In genomic region chr19:2236285-2237050, GRCh38 we compare ENCODE assay signal across 8 cellular contexts. TPM values are rescaled to one million over a fixed set of nuclear protein-coding genes. Genes with fewer than 3 reads are reported as not detected.
DNase-seq lines count a peak whose midpoint lies in the region; ATAC-seq and TF ChIP-seq lines count a peak whose summit lies in the region.

A gene with protein sequence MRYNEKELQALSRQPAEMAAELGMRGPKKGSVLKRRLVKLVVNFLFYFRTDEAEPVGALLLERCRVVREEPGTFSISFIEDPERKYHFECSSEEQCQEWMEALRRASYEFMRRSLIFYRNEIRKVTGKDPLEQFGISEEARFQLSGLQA (minus strand): TSS chr19:2236329. CDS start chr19:2236248, 81 bp downstream.
A gene with protein sequence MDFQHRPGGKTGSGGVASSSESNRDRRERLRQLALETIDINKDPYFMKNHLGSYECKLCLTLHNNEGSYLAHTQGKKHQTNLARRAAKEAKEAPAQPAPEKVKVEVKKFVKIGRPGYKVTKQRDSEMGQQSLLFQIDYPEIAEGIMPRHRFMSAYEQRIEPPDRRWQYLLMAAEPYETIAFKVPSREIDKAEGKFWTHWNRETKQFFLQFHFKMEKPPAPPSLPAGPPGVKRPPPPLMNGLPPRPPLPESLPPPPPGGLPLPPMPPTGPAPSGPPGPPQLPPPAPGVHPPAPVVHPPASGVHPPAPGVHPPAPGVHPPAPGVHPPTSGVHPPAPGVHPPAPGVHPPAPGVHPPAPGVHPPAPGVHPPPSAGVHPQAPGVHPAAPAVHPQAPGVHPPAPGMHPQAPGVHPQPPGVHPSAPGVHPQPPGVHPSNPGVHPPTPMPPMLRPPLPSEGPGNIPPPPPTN (plus strand): TSS chr19:2236824. CDS start chr19:2243419, 6,595 bp downstream.

- peak; percentile 35; the same call in 1 of the 2 replicates for TF ChIP-seq EP300 in Ishikawa (IDR thresholded peaks at IDR 0.05; ENCODE audit: borderline replicate concordance)

- peak; percentile 71 for TF ChIP-seq CTCF in epithelial cell of esophagus (IDR thresholded peaks at IDR 0.05; ENCODE audit: insufficient read depth, low read depth, low read length, missing control alignments)

- H3K4me3 ChIP-seq in epithelial cell of esophagus (ENCODE audit: low read length) (peak within 1 kb of the TSS; percentile 81), mononuclear cell (ENCODE audit: low read length) (peak within 1 kb of the TSS; percentile 45)

- peaks cover 64% of the 10 kb centered on the region for H3K4me1 ChIP-seq in mononuclear cell (ENCODE audit: insufficient read depth, low read length)

- peak; percentile 63 for ATAC-seq in GM21529 (IDR thresholded peaks at IDR 0.05; ENCODE audit: unreplicated experiment)

- no peaks in the 10 kb centered on the region for H3K27me3 ChIP-seq in mononuclear cell (ENCODE audit: insufficient read depth, low read length)

- no peaks in the 10 kb centered on the region for H3K9me3 ChIP-seq in mononuclear cell (ENCODE audit: low read depth, low read length)

- peak; percentile 97 for DNase-seq in DMS53 (lab: John Stamatoyannopoulos, UW)
- DNase-seq in OCI-M2 (lab: John Stamatoyannopoulos, UW; ENCODE audit: unreplicated experiment), result peak; percentile 84
- peak; percentile 98 for DNase-seq in activated T-cell treated with anti-CD3 and anti-CD28 coated beads for 4 hours
- DNase-seq in epithelial cell of esophagus (ENCODE audit: low read depth), result peak; percentile 97
- DNase-seq in stimulated activated CD8-positive, alpha-beta memory T cell treated with anti-CD3 and anti-CD28 coated beads, Interleukin-4, amount 100 ng/mL, for 1 hour (ENCODE audit: low read depth in 2 of 2, low spot score in 1 of 2), result peak; percentile 92 to 96

- TF ChIP-seq RAD21 in Ishikawa (IDR thresholded peaks at IDR 0.05; ENCODE audit: low read depth), result peak; percentile 89

TF ChIP-seq in Ishikawa, 13 proteins besides CTCF, POLR2A, EP300 and RAD21:
- peak; percentile 48 for TF ChIP-seq YY1 (IDR thresholded peaks at IDR 0.05; ENCODE audit: low read depth)
- TF ChIP-seq, protein P1, sequence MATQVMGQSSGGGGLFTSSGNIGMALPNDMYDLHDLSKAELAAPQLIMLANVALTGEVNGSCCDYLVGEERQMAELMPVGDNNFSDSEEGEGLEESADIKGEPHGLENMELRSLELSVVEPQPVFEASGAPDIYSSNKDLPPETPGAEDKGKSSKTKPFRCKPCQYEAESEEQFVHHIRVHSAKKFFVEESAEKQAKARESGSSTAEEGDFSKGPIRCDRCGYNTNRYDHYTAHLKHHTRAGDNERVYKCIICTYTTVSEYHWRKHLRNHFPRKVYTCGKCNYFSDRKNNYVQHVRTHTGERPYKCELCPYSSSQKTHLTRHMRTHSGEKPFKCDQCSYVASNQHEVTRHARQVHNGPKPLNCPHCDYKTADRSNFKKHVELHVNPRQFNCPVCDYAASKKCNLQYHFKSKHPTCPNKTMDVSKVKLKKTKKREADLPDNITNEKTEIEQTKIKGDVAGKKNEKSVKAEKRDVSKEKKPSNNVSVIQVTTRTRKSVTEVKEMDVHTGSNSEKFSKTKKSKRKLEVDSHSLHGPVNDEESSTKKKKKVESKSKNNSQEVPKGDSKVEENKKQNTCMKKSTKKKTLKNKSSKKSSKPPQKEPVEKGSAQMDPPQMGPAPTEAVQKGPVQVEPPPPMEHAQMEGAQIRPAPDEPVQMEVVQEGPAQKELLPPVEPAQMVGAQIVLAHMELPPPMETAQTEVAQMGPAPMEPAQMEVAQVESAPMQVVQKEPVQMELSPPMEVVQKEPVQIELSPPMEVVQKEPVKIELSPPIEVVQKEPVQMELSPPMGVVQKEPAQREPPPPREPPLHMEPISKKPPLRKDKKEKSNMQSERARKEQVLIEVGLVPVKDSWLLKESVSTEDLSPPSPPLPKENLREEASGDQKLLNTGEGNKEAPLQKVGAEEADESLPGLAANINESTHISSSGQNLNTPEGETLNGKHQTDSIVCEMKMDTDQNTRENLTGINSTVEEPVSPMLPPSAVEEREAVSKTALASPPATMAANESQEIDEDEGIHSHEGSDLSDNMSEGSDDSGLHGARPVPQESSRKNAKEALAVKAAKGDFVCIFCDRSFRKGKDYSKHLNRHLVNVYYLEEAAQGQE (IDR thresholded peaks at IDR 0.05; ENCODE audit: low read depth), result no peak
- TF ChIP-seq TCF12 (IDR thresholded peaks at IDR 0.05; ENCODE audit: low read depth), result peak; percentile 64
- peak; percentile 98 for TF ChIP-seq EGR1 (IDR thresholded peaks at IDR 0.05)
- peak; percentile 19; the same call in 1 of the 2 replicates for TF ChIP-seq CREB1 (IDR thresholded peaks at IDR 0.05; ENCODE audit: low read depth)
- TF ChIP-seq CEBPB (IDR thresholded peaks at IDR 0.05), result 0 out of 2 replicates have a peak, but pooled peaks have one; percentile 48
- peak; percentile 74 for TF ChIP-seq TAF1 (IDR thresholded peaks at IDR 0.05; ENCODE audit: low read depth)
- peak; percentile 38; the same call in 1 of the 2 replicates for TF ChIP-seq NFIC (IDR thresholded peaks at IDR 0.05)
- 0 out of 2 replicates have a peak, but pooled peaks have one; percentile 26 for TF ChIP-seq FOXM1 (IDR thresholded peaks at IDR 0.05; ENCODE audit: borderline replicate concordance, low read depth)
- peak; percentile 3; the same call in 1 of the 2 replicates for TF ChIP-seq TEAD4 (IDR thresholded peaks at IDR 0.05)
- TF ChIP-seq MAX (IDR thresholded peaks at IDR 0.05), result peak; percentile 99
- peak; percentile 70; the same call in 1 of the 2 replicates for TF ChIP-seq ZBTB7A (IDR thresholded peaks at IDR 0.05; ENCODE audit: low read depth)
- TF ChIP-seq USF1 (IDR thresholded peaks at IDR 0.05), result 0 out of 2 replicates have a peak, but pooled peaks have one; percentile 48

RNA-seq across cellular contexts. Expression of the first gene that starts in this region (rescaled TPM):
- 25.3 TPM for total RNA-seq in mononuclear cell

RNA-seq across cellular contexts. Expression of the second gene that starts in this region (rescaled TPM):
- total RNA-seq in mononuclear cell, result 68.1 TPM

Comparison
In these comparisons a context has a peak if more than half of its experiments do, and no peak if none do; other contexts are left out.
1. Peak in every context shown above with its lines: DNase-seq, ATAC-seq and H3K4me3 ChIP-seq.